In the genomic region with DNA sequence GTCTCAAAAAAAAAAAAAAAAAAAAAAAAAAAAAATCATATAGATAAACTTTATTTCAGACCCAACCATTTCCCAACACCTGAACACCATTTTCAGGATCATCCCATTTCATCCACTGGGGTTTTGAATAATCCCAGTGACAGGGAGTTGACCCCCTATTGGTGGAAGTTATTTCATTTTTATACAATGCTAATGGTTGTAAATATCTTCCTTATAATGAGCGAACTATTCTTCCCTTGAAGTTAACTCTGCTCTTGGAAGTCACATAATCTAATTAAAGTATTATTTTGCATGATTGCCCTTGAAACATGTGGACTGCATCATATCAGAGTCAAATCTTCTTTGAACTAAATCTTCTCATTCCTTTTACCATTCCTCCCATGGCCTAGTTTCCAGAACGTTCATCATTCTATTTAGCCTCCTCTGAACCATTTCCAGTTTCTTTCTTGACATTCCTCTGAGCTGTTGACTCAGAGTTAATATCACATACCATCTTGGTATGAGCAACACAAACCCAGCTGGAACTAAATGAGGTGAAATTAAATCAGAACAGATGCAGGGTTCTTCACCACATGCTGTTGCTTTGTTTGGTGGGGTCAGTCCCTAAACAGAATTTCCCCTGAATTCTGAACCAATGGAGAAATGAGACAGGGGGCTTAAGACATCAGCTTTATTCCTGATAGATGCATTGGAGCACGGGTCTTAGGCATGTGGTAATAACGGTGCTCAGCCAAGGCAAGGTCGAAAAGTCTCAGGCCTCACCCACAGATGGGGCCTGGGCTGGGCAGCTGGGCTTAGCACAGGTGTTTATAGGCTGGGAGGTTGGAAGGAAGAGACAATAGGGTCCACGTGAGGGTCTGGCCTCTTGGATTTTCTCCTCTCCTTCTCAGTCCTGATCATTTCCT, we compare ENCODE assay signal across 13 cellular contexts. TPM values are rescaled to one million over a fixed set of nuclear protein-coding genes. Genes with fewer than 3 reads are reported as not detected.
A peak's percentile ranks its signal among the peaks of the same experiment; 100 is the strongest.
DNase-seq lines count a peak whose midpoint lies in the region; ATAC-seq and TF ChIP-seq lines count a peak whose summit lies in the region.
"Had no signal": no experiment of that assay in that cellular context is flagged by ENCODE, and none has a peak within 500 bp of the region (broad histone marks: within the 10 kb centered on the region; RNA-seq: fewer than 3 reads in every experiment).

No MANE protein-coding gene starts in this region.

- H2AFZ ChIP-seq in fibroblast of lung (ENCODE audit: low read length), result no peak overlapping the region

- H3K27ac ChIP-seq in RWPE2 (ENCODE audit: poor library complexity, severe bottlenecking) (no peak overlapping the region), fibroblast of lung (ENCODE audit: insufficient read depth, low read length) (peak overlapping the region; percentile 55)
- H3K27ac ChIP-seq: heart left ventricle had no signal

- peaks cover 23% of the 10 kb centered on the region for H3K27me3 Mint-ChIP-seq in activated T-cell treated with anti-CD3 and anti-CD28 coated beads, Interleukin-2, amount 50 U/mL, for 24 hours

- H4K20me1 ChIP-seq in fibroblast of lung (ENCODE audit: control insufficient read depth, extremely low read depth, insufficient read depth, low read length), result no peaks in the 10 kb centered on the region

- H3K4me1 Mint-ChIP-seq in activated T-cell treated with anti-CD3 and anti-CD28 coated beads, Interleukin-2, amount 50 U/mL, for 24 hours (ENCODE audit: low read depth), result no peaks in the 10 kb centered on the region

- no peaks in the 10 kb centered on the region for H3K79me2 ChIP-seq in fibroblast of lung (ENCODE audit: control insufficient read depth, insufficient read depth, low read length)

- TF ChIP-seq CTCF in RWPE2 (IDR thresholded peaks at IDR 0.05; ENCODE audit: poor library complexity, severe bottlenecking) (no peak), fibroblast of lung (conservative IDR thresholded peaks at IDR 0.05 in 1 of 2, IDR thresholded peaks at IDR 0.05 in 1 of 2; ENCODE audit: low read depth in 1 of 2, low read length in 2 of 2) (no peak)

- H3K36me3 ChIP-seq in RWPE2 (ENCODE audit: low read depth), result no peaks in the 10 kb centered on the region
- no peaks in the 10 kb centered on the region for H3K36me3 ChIP-seq in fibroblast of lung (ENCODE audit: control insufficient read depth, insufficient read depth, low read length)
- H3K36me3 ChIP-seq: heart left ventricle had no signal

- no peak overlapping the region for H3K4me3 ChIP-seq in RWPE2 (ENCODE audit: severe bottlenecking)
- H3K4me3 ChIP-seq in fibroblast of lung (replicated peaks in 1 of 4; ENCODE audit: control extremely low read depth in 1 of 4, insufficient read depth in 1 of 4, low read depth in 3 of 4, low read length in 4 of 4), result no peak overlapping the region
- H3K4me3 ChIP-seq: heart left ventricle had no signal

- peak; percentile 35 for DNase-seq in DMS 273 (lab: John Stamatoyannopoulos, UW; ENCODE audit: unreplicated experiment)
- no peak for DNase-seq in RWPE2 (ENCODE audit: low spot score)
- DNase-seq in fibroblast of lung (ENCODE audit: low read depth in 2 of 2), result peak; percentile 62 to 99
- peak; percentile 90 for DNase-seq in non-pigmented ciliary epithelial cell (ENCODE audit: low read depth)
- DNase-seq in activated T-cell treated with anti-CD3 and anti-CD28 coated beads, Interleukin-2, amount 50 U/mL, for 24 hours, result no peak
- no peak for DNase-seq in NCI-H2081 treated with DMSO at 0.1 percent for 48 hours (lab: John Stamatoyannopoulos, UW)
- DNase-seq: activated CD4-positive, CD25-positive, alpha-beta regulatory T cell treated with anti-CD3 and anti-CD28 coated beads, Interleukin-2, amount 50 U/mL, for 72 hours; heart left ventricle; mesendoderm; NCI-H510A had no signal

- peaks cover 4% of the 10 kb centered on the region for H3K4me1 ChIP-seq in RWPE2 (ENCODE audit: insufficient read depth, poor library complexity, severe bottlenecking)
- H3K4me1 ChIP-seq in fibroblast of lung (ENCODE audit: control insufficient read depth, extremely low read depth, insufficient read depth, low read length), result peaks cover 11% of the 10 kb centered on the region
- H3K4me1 ChIP-seq: heart left ventricle had no signal

- no peaks in the 10 kb centered on the region for H3K36me3 Mint-ChIP-seq in activated T-cell treated with anti-CD3 and anti-CD28 coated beads, Interleukin-2, amount 50 U/mL, for 24 hours (ENCODE audit: low read depth)

- no peak overlapping the region for H3K4me3 Mint-ChIP-seq in activated T-cell treated with anti-CD3 and anti-CD28 coated beads, Interleukin-2, amount 50 U/mL, for 24 hours
- H3K4me3 Mint-ChIP-seq: activated T-helper 1 cell treated with anti-CD3 and anti-CD28 coated beads, Interleukin-12 subunit alpha, Interleukin-12 subunit beta, Interleukin-2, Interleukin-4 antibody, amounts not matched to agents 30 ng/mL and 10 ng/mL and 1 ng/mL, durations not matched to agents 14 hours and 24 hours and 36 hours had no signal

- no peak overlapping the region for H3K27ac Mint-ChIP-seq in activated T-cell treated with anti-CD3 and anti-CD28 coated beads, Interleukin-2, amount 50 U/mL, for 24 hours
- H3K27ac Mint-ChIP-seq: activated T-helper 1 cell treated with anti-CD3 and anti-CD28 coated beads, Interleukin-12 subunit alpha, Interleukin-12 subunit beta, Interleukin-2, Interleukin-4 antibody, amounts not matched to agents 30 ng/mL and 10 ng/mL and 1 ng/mL, durations not matched to agents 14 hours and 24 hours and 36 hours had no signal

- peak; percentile 78; the same call in 2 of the 3 replicates for ATAC-seq in RWPE2 (ENCODE audit: low read depth)
- no peak for ATAC-seq in GM21576 (IDR thresholded peaks at IDR 0.05; ENCODE audit: unreplicated experiment)
- ATAC-seq in GM21717 (IDR thresholded peaks at IDR 0.05; ENCODE audit: unreplicated experiment), result no peak
- ATAC-seq: heart left ventricle had no signal

- H3K27me3 ChIP-seq in RWPE2 (ENCODE audit: insufficient read depth, poor library complexity, severe bottlenecking) (no peaks in the 10 kb centered on the region), fibroblast of lung (ENCODE audit: control insufficient read depth, insufficient read depth, low read length) (no peaks in the 10 kb centered on the region)

- H3K9me3 ChIP-seq in RWPE2 (ENCODE audit: severe bottlenecking), result no peaks in the 10 kb centered on the region
- no peaks in the 10 kb centered on the region for H3K9me3 ChIP-seq in fibroblast of lung (ENCODE audit: control insufficient read depth, insufficient read depth, low read depth, low read length)
- H3K9me3 ChIP-seq: heart left ventricle had no signal

- no peak overlapping the region for H3K4me2 ChIP-seq in fibroblast of lung (ENCODE audit: extremely low read depth, insufficient read depth, low read length)

- no peaks in the 10 kb centered on the region for H3K9me3 Mint-ChIP-seq in activated T-cell treated with anti-CD3 and anti-CD28 coated beads, Interleukin-2, amount 50 U/mL, for 24 hours
- H3K9me3 Mint-ChIP-seq: activated T-helper 1 cell treated with anti-CD3 and anti-CD28 coated beads, Interleukin-12 subunit alpha, Interleukin-12 subunit beta, Interleukin-2, Interleukin-4 antibody, amounts not matched to agents 30 ng/mL and 10 ng/mL and 1 ng/mL, durations not matched to agents 14 hours and 24 hours and 36 hours had no signal

- H3K9ac ChIP-seq in fibroblast of lung (ENCODE audit: insufficient read depth, low read length), result no peak overlapping the region

RNA-seq across cellular contexts. Expression of gene HSD17B2, which starts 8.9 kb away (rescaled TPM):
- total RNA-seq in fibroblast of lung, result 0.33 TPM in 1 of 2 replicates, not detected in the other
- 1.6 and 8.0 TPM in 2 replicates for polyA plus RNA-seq in fibroblast of lung
- polyA plus RNA-seq in fibroblast of lung (2012), result 0.89 and 7.2 TPM in 2 replicates
- 3.9 and 35.3 TPM in 2 replicates for polyA minus RNA-seq in fibroblast of lung (ENCODE audit: low replicate concordance)
- total RNA-seq: activated T-helper 1 cell treated with anti-CD3 and anti-CD28 coated beads, Interleukin-12 subunit alpha, Interleukin-12 subunit beta, Interleukin-2, Interleukin-4 antibody, amounts not matched to agents 30 ng/mL and 10 ng/mL and 1 ng/mL, durations not matched to agents 14 hours and 24 hours and 36 hours; heart left ventricle had no signal

RNA-seq across cellular contexts. Expression of gene SDR42E1, which starts 32.7 kb away (rescaled TPM):
- total RNA-seq in fibroblast of lung, result 0.77 and 1.8 TPM in 2 replicates
- 0.62 and 1.0 TPM in 2 replicates for polyA plus RNA-seq in fibroblast of lung
- polyA plus RNA-seq in fibroblast of lung (2012), result 0.42 and 0.86 TPM in 2 replicates
- 2.5 and 6.8 TPM in 2 replicates for polyA minus RNA-seq in fibroblast of lung (ENCODE audit: low replicate concordance)

Comparison
In these comparisons a context has a peak if more than half of its experiments do, and no peak if none do; other contexts are left out.
1. DNase-seq: peak in DMS 273 (single experiment), fibroblast of lung (2 of 2) and non-pigmented ciliary epithelial cell (single experiment); none in RWPE2 (single experiment), activated T-cell treated with anti-CD3 and anti-CD28 coated beads, Interleukin-2, amount 50 U/mL, for 24 hours (single experiment) and NCI-H2081 treated with DMSO at 0.1 percent for 48 hours (single experiment).